In genomic region chr1:204103121-204103741, GRCh38 we compare ENCODE assay signal across 1 cellular context.
TF ChIP-seq lines count a peak whose summit lies in the region.

No MANE protein-coding gene starts in this region.

TF ChIP-seq in HepG2, 621 proteins besides CTCF, POLR2A, EP300 and RAD21:
- TF ChIP-seq ZFX (CRISPR knock-in tag; IDR thresholded peaks at IDR 0.05; ENCODE audit: low read depth) (no peak), HDAC6 (IDR thresholded peaks at IDR 0.05; ENCODE audit: low read depth, low read length) (no peak), ZNF317 (CRISPR knock-in tag; IDR thresholded peaks at IDR 0.05) (no peak), ETV5 (CRISPR knock-in tag; IDR thresholded peaks at IDR 0.05; ENCODE audit: borderline replicate concordance) (no peak), ZNF224 (CRISPR knock-in tag; IDR thresholded peaks at IDR 0.05) (no peak), MIER3 (CRISPR knock-in tag; IDR thresholded peaks at IDR 0.05; ENCODE audit: borderline replicate concordance) (no peak), MAFG (CRISPR knock-in tag; IDR thresholded peaks at IDR 0.05) (no peak), ZNF777 (CRISPR knock-in tag; IDR thresholded peaks at IDR 0.05) (no peak), ARNT2 (CRISPR knock-in tag; IDR thresholded peaks at IDR 0.05; ENCODE audit: low read depth) (no peak), SRSF4 (IDR thresholded peaks at IDR 0.05; ENCODE audit: low read depth, low read length, poor library complexity, severe bottlenecking) (no peak), ZNF670 (CRISPR knock-in tag; IDR thresholded peaks at IDR 0.05; ENCODE audit: borderline replicate concordance) (no peak), HOXA9 (CRISPR knock-in tag; IDR thresholded peaks at IDR 0.05; ENCODE audit: borderline replicate concordance) (no peak), ZNF143 (CRISPR knock-in tag; IDR thresholded peaks at IDR 0.05) (no peak)
- TF ChIP-seq, protein P1, sequence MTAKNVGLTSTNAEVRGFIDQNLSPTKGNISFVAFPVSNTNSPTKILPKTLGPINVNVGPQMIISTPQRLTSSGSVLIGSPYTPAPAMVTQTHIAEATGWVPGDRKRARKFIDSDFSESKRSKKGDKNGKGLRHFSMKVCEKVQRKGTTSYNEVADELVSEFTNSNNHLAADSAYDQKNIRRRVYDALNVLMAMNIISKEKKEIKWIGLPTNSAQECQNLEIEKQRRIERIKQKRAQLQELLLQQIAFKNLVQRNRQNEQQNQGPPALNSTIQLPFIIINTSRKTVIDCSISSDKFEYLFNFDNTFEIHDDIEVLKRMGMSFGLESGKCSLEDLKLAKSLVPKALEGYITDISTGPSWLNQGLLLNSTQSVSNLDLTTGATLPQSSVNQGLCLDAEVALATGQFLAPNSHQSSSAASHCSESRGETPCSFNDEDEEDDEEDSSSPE (CRISPR knock-in tag; IDR thresholded peaks at IDR 0.05): no peak
- TF ChIP-seq, protein P2, sequence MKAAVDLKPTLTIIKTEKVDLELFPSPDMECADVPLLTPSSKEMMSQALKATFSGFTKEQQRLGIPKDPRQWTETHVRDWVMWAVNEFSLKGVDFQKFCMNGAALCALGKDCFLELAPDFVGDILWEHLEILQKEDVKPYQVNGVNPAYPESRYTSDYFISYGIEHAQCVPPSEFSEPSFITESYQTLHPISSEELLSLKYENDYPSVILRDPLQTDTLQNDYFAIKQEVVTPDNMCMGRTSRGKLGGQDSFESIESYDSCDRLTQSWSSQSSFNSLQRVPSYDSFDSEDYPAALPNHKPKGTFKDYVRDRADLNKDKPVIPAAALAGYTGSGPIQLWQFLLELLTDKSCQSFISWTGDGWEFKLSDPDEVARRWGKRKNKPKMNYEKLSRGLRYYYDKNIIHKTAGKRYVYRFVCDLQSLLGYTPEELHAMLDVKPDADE (CRISPR knock-in tag; IDR thresholded peaks at IDR 0.05): no peak
- TF ChIP-seq, protein P3, sequence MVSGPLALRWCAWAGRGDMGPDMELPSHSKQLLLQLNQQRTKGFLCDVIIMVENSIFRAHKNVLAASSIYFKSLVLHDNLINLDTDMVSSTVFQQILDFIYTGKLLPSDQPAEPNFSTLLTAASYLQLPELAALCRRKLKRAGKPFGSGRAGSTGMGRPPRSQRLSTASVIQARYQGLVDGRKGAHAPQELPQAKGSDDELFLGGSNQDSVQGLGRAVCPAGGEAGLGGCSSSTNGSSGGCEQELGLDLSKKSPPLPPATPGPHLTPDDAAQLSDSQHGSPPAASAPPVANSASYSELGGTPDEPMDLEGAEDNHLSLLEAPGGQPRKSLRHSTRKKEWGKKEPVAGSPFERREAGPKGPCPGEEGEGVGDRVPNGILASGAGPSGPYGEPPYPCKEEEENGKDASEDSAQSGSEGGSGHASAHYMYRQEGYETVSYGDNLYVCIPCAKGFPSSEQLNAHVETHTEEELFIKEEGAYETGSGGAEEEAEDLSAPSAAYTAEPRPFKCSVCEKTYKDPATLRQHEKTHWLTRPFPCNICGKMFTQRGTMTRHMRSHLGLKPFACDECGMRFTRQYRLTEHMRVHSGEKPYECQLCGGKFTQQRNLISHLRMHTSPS (CRISPR knock-in tag; IDR thresholded peaks at IDR 0.05; ENCODE audit: low read depth): no peak
